11 cellular contexts compared by ENCODE assay signal in the genomic region with DNA sequence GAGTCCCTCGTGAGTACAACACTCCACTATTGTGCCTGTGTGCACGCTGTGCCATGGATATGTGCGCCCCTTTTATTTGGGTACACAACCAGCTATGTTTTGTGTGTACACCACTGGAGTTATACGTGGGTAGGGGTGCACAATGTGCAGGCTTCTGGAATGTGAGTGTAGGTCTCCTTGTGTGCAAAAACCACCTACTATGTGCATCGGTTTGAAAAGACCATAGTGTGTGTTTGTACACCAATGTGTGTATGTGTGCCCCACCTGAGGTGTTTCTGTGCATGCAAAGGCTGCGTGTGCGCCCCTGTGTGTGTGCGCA.
A peak's percentile ranks its signal among the peaks of the same experiment; 100 is the strongest.
DNase-seq lines count a peak whose midpoint lies in the region; ATAC-seq, FAIRE-seq and TF ChIP-seq lines count a peak whose summit lies in the region.
"Had no signal": no experiment of that assay in that cellular context is flagged by ENCODE, and none has a peak within 500 bp of the region (broad histone marks: within the 10 kb centered on the region; RNA-seq: fewer than 3 reads in every experiment).

No MANE protein-coding gene starts in this region.

- intact Hi-C loops in gastrocnemius medialis (cut with DNase I; ENCODE audit: low total_unique reads) = loop anchor here (1.0 to 10.0 kb wide), 2 partner anchors 89 to 642 kb away; no protein-coding TSS in a partner anchor

- peaks cover 31% of the 10 kb centered on the region for H3K4me1 Mint-ChIP-seq in GM23338

- peak overlapping the region; percentile 87 for H3K4me2 ChIP-seq in GM23338

- H3K4me3 ChIP-seq in GM23338 (peak overlapping the region; percentile 68), brain microvascular endothelial cell (ENCODE audit: low read depth, low read length) (peak overlapping the region; percentile 46), iPS-18c (ENCODE audit: insufficient read depth, low read depth, low read length) (peak overlapping the region; percentile 48), gastrocnemius medialis (peak overlapping the region; percentile 11 to 53 (median 46))
- H3K4me3 ChIP-seq: mucosa of descending colon had no signal

- H3K4me1 ChIP-seq in GM23338 (ENCODE audit: insufficient read depth) = peaks cover 30% of the 10 kb centered on the region
- peaks cover 44 to 51% of the 10 kb centered on the region in 2 donors for H3K4me1 ChIP-seq in gastrocnemius medialis

- no peaks in the 10 kb centered on the region for H3K36me3 ChIP-seq in GM23338 (ENCODE audit: insufficient read depth)
- no peaks in the 10 kb centered on the region for H3K36me3 ChIP-seq in brain microvascular endothelial cell (replicated peaks)
- H3K36me3 ChIP-seq in gastrocnemius medialis = no peaks in the 10 kb centered on the region

- in situ Hi-C loops in brain microvascular endothelial cell (cut with HindIII; ENCODE audit: low pct_ligation_motif_present, low sequenced_read_pairs) = no loop called here
- in situ Hi-C loops in gastrocnemius medialis (cut with MboI; ENCODE audit: low sequenced_read_pairs in 4 of 4) = no loop called here

- TF ChIP-seq POLR2A in gastrocnemius medialis (IDR thresholded peaks at IDR 0.05) (no peak), GM12892 (IDR thresholded peaks at IDR 0.05; ENCODE audit: low read depth, low read length) (no peak)

- no peaks in the 10 kb centered on the region for H4K20me1 ChIP-seq in GM23338 (replicated peaks; ENCODE audit: insufficient read depth)

- no peak for DNase-seq in GM23338 (ENCODE audit: low spot score)
- DNase-seq in brain microvascular endothelial cell = no peak
- no peak for DNase-seq in gastrocnemius medialis
- no peak for DNase-seq in GM12892 (ENCODE audit: insufficient read length)
- DNase-seq in activated CD4-positive, alpha-beta T cell treated with anti-CD3 and anti-CD28 coated beads, Interleukin-2, amount 50 U/mL, for 4 hours = no peak
- DNase-seq in NCI-H1930 (lab: John Stamatoyannopoulos, UW) = no peak
- DNase-seq: CD4-positive, alpha-beta T cell had no signal

- H3K27me3 ChIP-seq in GM23338 (ENCODE audit: insufficient read depth) (peaks cover 6% of the 10 kb centered on the region; the same call in 1 of the 2 replicates), brain microvascular endothelial cell (replicated peaks) (no peaks in the 10 kb centered on the region), gastrocnemius medialis (no peaks in the 10 kb centered on the region)

- TF ChIP-seq CTCF in GM23338 (conservative IDR thresholded peaks at IDR 0.05; ENCODE audit: low read depth in 2 of 2) = no peak
- no peak for TF ChIP-seq CTCF in brain microvascular endothelial cell (IDR thresholded peaks at IDR 0.05; ENCODE audit: low read depth, low read length, missing control alignments)
- TF ChIP-seq CTCF in gastrocnemius medialis (IDR thresholded peaks at IDR 0.05 in 4 of 5, conservative IDR thresholded peaks at IDR 0.05 in 1 of 5) = no peak

- H3K79me2 ChIP-seq in GM23338 (replicated peaks; ENCODE audit: insufficient read depth) = no peaks in the 10 kb centered on the region

- H2AFZ ChIP-seq in GM23338 = peak overlapping the region; percentile 92

- no peak overlapping the region for H3K27ac Mint-ChIP-seq in GM23338
- H3K27ac Mint-ChIP-seq: CD4-positive, alpha-beta T cell had no signal

- peaks cover 9% of the 10 kb centered on the region; the same call in 1 of the 2 replicates for H3K9me2 ChIP-seq in GM23338 (ENCODE audit: insufficient read depth)

- H3K4me3 Mint-ChIP-seq in GM23338 = peak overlapping the region; percentile 76
- H3K4me3 Mint-ChIP-seq: CD4-positive, alpha-beta T cell had no signal

- H3K36me3 Mint-ChIP-seq in GM23338 (ENCODE audit: low read depth) = peaks cover 3% of the 10 kb centered on the region; the same call in 2 of the 3 replicates

- H3K27me3 Mint-ChIP-seq in GM23338 (ENCODE audit: insufficient read depth, low read depth, poor library complexity) = peaks cover 22% of the 10 kb centered on the region

- ATAC-seq in GM23338 = no peak
- ATAC-seq in gastrocnemius medialis = peak; percentile 14 to 17
- ATAC-seq in GM18870 (IDR thresholded peaks at IDR 0.05; ENCODE audit: unreplicated experiment) = no peak

- 0 out of 3 replicates have a peak, but pooled peaks cover 2% of the 10 kb centered on the region for H3K9me3 Mint-ChIP-seq in GM23338
- H3K9me3 Mint-ChIP-seq: CD4-positive, alpha-beta T cell had no signal

- no peaks in the 10 kb centered on the region for H3K9me3 ChIP-seq in iPS-18c (ENCODE audit: control insufficient read depth, insufficient read depth, low read length)
- H3K9me3 ChIP-seq in gastrocnemius medialis = no peaks in the 10 kb centered on the region
- H3K9me3 ChIP-seq: mucosa of descending colon had no signal

- H3F3A ChIP-seq in GM23338 (replicated peaks; ENCODE audit: low read depth) = no peaks in the 10 kb centered on the region; the same call in 1 of the 2 replicates

- H3K27ac ChIP-seq in GM23338 (ENCODE audit: low read depth) (peak overlapping the region; percentile 92; the same call in 1 of the 2 replicates), brain microvascular endothelial cell (peak overlapping the region; percentile 24), gastrocnemius medialis (peak overlapping the region; percentile 86 to 92 (median 90))

- no peak for FAIRE-seq in GM12892 (lab: Jason Lieb, UNC)
- FAIRE-seq: TTC549 had no signal

TF ChIP-seq in GM23338, 12 proteins besides CTCF, POLR2A, EP300 and RAD21 (continues in another document):
- TF ChIP-seq EZH2 (IDR thresholded peaks at IDR 0.05; ENCODE audit: low read depth, unreplicated experiment) = no peak
- TF ChIP-seq POLR2AphosphoS5 (IDR thresholded peaks at IDR 0.05; ENCODE audit: low read depth) = no peak
- no peak for TF ChIP-seq ZNF114 (CRISPR knock-in tag; IDR thresholded peaks at IDR 0.05)
- TF ChIP-seq JUNB (IDR thresholded peaks at IDR 0.05; ENCODE audit: unreplicated experiment) = no peak
- TF ChIP-seq, protein P1, sequence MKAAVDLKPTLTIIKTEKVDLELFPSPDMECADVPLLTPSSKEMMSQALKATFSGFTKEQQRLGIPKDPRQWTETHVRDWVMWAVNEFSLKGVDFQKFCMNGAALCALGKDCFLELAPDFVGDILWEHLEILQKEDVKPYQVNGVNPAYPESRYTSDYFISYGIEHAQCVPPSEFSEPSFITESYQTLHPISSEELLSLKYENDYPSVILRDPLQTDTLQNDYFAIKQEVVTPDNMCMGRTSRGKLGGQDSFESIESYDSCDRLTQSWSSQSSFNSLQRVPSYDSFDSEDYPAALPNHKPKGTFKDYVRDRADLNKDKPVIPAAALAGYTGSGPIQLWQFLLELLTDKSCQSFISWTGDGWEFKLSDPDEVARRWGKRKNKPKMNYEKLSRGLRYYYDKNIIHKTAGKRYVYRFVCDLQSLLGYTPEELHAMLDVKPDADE (IDR thresholded peaks at IDR 0.05) = no peak
- TF ChIP-seq, protein P2, sequence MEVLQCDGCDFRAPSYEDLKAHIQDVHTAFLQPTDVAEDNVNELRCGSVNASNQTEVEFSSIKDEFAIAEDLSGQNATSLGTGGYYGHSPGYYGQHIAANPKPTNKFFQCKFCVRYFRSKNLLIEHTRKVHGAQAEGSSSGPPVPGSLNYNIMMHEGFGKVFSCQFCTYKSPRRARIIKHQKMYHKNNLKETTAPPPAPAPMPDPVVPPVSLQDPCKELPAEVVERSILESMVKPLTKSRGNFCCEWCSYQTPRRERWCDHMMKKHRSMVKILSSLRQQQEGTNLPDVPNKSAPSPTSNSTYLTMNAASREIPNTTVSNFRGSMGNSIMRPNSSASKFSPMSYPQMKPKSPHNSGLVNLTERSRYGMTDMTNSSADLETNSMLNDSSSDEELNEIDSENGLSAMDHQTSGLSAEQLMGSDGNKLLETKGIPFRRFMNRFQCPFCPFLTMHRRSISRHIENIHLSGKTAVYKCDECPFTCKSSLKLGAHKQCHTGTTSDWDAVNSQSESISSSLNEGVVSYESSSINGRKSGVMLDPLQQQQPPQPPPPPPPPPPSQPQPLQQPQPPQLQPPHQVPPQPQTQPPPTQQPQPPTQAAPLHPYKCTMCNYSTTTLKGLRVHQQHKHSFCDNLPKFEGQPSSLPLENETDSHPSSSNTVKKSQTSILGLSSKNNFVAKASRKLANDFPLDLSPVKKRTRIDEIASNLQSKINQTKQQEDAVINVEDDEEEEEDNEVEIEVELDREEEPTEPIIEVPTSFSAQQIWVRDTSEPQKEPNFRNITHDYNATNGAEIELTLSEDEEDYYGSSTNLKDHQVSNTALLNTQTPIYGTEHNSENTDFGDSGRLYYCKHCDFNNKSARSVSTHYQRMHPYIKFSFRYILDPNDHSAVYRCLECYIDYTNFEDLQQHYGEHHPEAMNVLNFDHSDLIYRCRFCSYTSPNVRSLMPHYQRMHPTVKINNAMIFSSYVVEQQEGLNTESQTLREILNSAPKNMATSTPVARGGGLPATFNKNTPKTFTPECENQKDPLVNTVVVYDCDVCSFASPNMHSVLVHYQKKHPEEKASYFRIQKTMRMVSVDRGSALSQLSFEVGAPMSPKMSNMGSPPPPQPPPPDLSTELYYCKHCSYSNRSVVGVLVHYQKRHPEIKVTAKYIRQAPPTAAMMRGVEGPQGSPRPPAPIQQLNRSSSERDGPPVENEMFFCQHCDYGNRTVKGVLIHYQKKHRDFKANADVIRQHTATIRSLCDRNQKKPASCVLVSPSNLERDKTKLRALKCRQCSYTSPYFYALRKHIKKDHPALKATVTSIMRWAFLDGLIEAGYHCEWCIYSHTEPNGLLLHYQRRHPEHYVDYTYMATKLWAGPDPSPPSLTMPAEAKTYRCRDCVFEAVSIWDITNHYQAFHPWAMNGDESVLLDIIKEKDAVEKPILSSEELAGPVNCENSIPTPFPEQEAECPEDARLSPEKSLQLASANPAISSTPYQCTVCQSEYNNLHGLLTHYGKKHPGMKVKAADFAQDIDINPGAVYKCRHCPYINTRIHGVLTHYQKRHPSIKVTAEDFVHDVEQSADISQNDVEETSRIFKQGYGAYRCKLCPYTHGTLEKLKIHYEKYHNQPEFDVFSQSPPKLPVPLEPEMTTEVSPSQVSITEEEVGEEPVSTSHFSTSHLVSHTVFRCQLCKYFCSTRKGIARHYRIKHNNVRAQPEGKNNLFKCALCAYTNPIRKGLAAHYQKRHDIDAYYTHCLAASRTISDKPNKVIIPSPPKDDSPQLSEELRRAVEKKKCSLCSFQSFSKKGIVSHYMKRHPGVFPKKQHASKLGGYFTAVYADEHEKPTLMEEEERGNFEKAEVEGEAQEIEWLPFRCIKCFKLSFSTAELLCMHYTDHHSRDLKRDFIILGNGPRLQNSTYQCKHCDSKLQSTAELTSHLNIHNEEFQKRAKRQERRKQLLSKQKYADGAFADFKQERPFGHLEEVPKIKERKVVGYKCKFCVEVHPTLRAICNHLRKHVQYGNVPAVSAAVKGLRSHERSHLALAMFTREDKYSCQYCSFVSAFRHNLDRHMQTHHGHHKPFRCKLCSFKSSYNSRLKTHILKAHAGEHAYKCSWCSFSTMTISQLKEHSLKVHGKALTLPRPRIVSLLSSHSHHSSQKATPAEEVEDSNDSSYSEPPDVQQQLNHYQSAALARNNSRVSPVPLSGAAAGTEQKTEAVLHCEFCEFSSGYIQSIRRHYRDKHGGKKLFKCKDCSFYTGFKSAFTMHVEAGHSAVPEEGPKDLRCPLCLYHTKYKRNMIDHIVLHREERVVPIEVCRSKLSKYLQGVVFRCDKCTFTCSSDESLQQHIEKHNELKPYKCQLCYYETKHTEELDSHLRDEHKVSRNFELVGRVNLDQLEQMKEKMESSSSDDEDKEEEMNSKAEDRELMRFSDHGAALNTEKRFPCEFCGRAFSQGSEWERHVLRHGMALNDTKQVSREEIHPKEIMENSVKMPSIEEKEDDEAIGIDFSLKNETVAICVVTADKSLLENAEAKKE (CRISPR knock-in tag; IDR thresholded peaks at IDR 0.05) = no peak

Comparison
In these comparisons a context has a peak if more than half of its experiments do, and no peak if none do; other contexts are left out.
1. ATAC-seq: peak in gastrocnemius medialis (2 of 2); none in GM23338 (single experiment) and GM18870 (single experiment).
2. H3K27ac ChIP-seq: peak in every context shown above with its lines; median percentile 92 in GM23338; 90 in gastrocnemius medialis; 24 in brain microvascular endothelial cell.
3. Peak in every context shown above with its lines, with median percentiles within 50 percentile points of each other: H3K4me3 ChIP-seq.